In the genomic region with DNA sequence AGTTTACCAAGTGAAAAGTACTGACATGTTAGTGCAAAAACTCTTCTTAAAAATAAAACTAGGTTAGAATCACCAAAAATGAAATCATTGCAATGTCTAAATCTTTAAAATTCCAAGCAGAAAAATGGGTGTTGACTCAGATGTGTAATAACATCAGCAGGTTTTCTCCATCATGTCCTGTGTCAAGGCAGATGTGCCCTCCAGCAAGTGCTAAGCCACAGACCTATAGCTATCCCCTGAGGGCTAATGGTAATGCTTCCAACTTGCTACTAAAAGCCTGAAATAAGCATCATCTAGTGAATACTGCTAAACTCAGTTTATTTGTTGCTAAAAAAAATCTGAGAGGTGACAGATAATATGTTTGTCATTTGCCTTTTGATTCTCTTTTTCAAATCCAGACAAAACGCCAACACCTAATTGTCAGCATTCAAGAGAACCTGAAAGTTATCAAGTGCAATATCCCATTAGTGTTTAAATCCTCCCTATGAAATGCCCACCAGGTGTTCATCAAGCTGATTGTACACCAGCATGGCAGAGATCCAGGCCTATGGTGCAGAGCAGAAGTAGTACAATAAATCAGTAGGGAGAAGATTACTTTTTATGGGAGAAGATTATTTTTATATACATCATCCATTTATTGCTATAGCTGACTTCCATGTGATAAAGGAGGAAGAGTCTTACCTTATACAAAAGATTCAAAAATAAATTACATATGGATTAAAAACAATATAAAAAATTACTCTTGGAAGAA, we compare ENCODE assay signal across 2 cellular contexts.
TF ChIP-seq lines count a peak whose summit lies in the region.

No MANE protein-coding gene starts in this region.

TF ChIP-seq in SK-N-SH, 30 proteins besides CTCF, POLR2A, EP300 and RAD21 (continued from another document):
- TF ChIP-seq, protein P1, sequence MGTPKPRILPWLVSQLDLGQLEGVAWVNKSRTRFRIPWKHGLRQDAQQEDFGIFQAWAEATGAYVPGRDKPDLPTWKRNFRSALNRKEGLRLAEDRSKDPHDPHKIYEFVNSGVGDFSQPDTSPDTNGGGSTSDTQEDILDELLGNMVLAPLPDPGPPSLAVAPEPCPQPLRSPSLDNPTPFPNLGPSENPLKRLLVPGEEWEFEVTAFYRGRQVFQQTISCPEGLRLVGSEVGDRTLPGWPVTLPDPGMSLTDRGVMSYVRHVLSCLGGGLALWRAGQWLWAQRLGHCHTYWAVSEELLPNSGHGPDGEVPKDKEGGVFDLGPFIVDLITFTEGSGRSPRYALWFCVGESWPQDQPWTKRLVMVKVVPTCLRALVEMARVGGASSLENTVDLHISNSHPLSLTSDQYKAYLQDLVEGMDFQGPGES (IDR thresholded peaks at IDR 0.05; ENCODE audit: low read depth, low read length) = no peak
- TF ChIP-seq, protein P2, sequence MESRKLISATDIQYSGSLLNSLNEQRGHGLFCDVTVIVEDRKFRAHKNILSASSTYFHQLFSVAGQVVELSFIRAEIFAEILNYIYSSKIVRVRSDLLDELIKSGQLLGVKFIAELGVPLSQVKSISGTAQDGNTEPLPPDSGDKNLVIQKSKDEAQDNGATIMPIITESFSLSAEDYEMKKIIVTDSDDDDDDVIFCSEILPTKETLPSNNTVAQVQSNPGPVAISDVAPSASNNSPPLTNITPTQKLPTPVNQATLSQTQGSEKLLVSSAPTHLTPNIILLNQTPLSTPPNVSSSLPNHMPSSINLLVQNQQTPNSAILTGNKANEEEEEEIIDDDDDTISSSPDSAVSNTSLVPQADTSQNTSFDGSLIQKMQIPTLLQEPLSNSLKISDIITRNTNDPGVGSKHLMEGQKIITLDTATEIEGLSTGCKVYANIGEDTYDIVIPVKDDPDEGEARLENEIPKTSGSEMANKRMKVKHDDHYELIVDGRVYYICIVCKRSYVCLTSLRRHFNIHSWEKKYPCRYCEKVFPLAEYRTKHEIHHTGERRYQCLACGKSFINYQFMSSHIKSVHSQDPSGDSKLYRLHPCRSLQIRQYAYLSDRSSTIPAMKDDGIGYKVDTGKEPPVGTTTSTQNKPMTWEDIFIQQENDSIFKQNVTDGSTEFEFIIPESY (IDR thresholded peaks at IDR 0.05; ENCODE audit: borderline replicate concordance, low read depth) = no peak
- TF ChIP-seq, protein P3, sequence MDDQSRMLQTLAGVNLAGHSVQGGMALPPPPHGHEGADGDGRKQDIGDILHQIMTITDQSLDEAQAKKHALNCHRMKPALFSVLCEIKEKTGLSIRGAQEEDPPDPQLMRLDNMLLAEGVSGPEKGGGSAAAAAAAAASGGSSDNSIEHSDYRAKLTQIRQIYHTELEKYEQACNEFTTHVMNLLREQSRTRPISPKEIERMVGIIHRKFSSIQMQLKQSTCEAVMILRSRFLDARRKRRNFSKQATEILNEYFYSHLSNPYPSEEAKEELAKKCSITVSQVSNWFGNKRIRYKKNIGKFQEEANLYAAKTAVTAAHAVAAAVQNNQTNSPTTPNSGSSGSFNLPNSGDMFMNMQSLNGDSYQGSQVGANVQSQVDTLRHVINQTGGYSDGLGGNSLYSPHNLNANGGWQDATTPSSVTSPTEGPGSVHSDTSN (IDR thresholded peaks at IDR 0.05) = no peak
- TF ChIP-seq NFIC (IDR thresholded peaks at IDR 0.05; ENCODE audit: borderline replicate concordance) (no peak), FOXJ3 (CRISPR knock-in tag; IDR thresholded peaks at IDR 0.05) (no peak), ELF1 (IDR thresholded peaks at IDR 0.05) (no peak), TCF12 (IDR thresholded peaks at IDR 0.05) (no peak), RCOR1 (IDR thresholded peaks at IDR 0.05; ENCODE audit: low read length) (no peak), YY1 (IDR thresholded peaks at IDR 0.05; ENCODE audit: low read depth) (no peak), NRF1 (IDR thresholded peaks at IDR 0.05; ENCODE audit: low read depth, low read length) (no peak), GATA2 (CRISPR knock-in tag; IDR thresholded peaks at IDR 0.05) (no peak)

TF ChIP-seq in SK-N-SH treated with all-trans-retinoic acid at 6 μM for 48 hours, 23 proteins besides CTCF, POLR2A, EP300 and RAD21 (continued from another document):
- TF ChIP-seq BACH2 (CRISPR knock-in tag; IDR thresholded peaks at IDR 0.05; ENCODE audit: borderline replicate concordance) (no peak), ZFP30 (CRISPR knock-in tag; IDR thresholded peaks at IDR 0.05) (no peak), TOX (CRISPR knock-in tag; IDR thresholded peaks at IDR 0.05; ENCODE audit: borderline replicate concordance) (no peak), SNAI2 (CRISPR knock-in tag; IDR thresholded peaks at IDR 0.05) (no peak), ZNF70 (CRISPR knock-in tag; IDR thresholded peaks at IDR 0.05) (no peak), ARNTL (CRISPR knock-in tag; IDR thresholded peaks at IDR 0.05; ENCODE audit: borderline replicate concordance, low read depth) (no peak), ESRRG (CRISPR knock-in tag; IDR thresholded peaks at IDR 0.05) (no peak), PPARA (CRISPR knock-in tag; IDR thresholded peaks at IDR 0.05; ENCODE audit: borderline replicate concordance) (no peak)
- TF ChIP-seq, protein P4, sequence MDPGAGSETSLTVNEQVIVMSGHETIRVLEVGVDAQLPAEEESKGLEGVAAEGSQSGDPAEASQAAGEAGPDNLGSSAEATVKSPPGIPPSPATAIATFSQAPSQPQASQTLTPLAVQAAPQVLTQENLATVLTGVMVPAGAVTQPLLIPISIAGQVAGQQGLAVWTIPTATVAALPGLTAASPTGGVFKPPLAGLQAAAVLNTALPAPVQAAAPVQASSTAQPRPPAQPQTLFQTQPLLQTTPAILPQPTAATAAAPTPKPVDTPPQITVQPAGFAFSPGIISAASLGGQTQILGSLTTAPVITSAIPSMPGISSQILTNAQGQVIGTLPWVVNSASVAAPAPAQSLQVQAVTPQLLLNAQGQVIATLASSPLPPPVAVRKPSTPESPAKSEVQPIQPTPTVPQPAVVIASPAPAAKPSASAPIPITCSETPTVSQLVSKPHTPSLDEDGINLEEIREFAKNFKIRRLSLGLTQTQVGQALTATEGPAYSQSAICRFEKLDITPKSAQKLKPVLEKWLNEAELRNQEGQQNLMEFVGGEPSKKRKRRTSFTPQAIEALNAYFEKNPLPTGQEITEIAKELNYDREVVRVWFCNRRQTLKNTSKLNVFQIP (CRISPR knock-in tag; IDR thresholded peaks at IDR 0.05; ENCODE audit: borderline replicate concordance, low read depth) = no peak
